Comparison of ENCODE assay signal across 1 cellular context in genomic region chr5:96187309-96188027, GRCh38.
TF ChIP-seq lines count a peak whose summit lies in the region.

No MANE protein-coding gene starts in this region.

TF ChIP-seq in HepG2, 621 proteins besides CTCF, POLR2A, EP300 and RAD21 (continued from another document and continues in another):
- 0 out of 2 replicates have a peak, but pooled peaks have one; percentile 48 for TF ChIP-seq NKX3-1 (CRISPR knock-in tag; IDR thresholded peaks at IDR 0.05)
- peak; percentile 92 for TF ChIP-seq TBX2 (CRISPR knock-in tag; IDR thresholded peaks at IDR 0.05; ENCODE audit: borderline replicate concordance)
- peak; percentile 93 for TF ChIP-seq NFIC (IDR thresholded peaks at IDR 0.05; ENCODE audit: low read length)
- TF ChIP-seq FOXK2 (IDR thresholded peaks at IDR 0.05) = peak; percentile 54; the same call in 1 of the 2 replicates
- TF ChIP-seq NR0B2 (CRISPR knock-in tag; IDR thresholded peaks at IDR 0.05) = no peak
- 0 out of 2 replicates have a peak, but pooled peaks have one; percentile 13 for TF ChIP-seq ARNT2 (CRISPR knock-in tag; IDR thresholded peaks at IDR 0.05; ENCODE audit: low read depth)
- peak; percentile 15; the same call in 1 of the 2 replicates for TF ChIP-seq ARID3A (IDR thresholded peaks at IDR 0.05; ENCODE audit: low read depth, low read length)
- TF ChIP-seq ZEB1 (IDR thresholded peaks at IDR 0.05; ENCODE audit: insufficient replicate concordance, low read depth) = peak; percentile 91
- TF ChIP-seq JUN (CRISPR knock-in tag; IDR thresholded peaks at IDR 0.05) = 0 out of 2 replicates have a peak, but pooled peaks have one; percentile 28
- TF ChIP-seq ARID5B (CRISPR knock-in tag; IDR thresholded peaks at IDR 0.05) = peak; percentile 95
- TF ChIP-seq ZNF652 (CRISPR knock-in tag; IDR thresholded peaks at IDR 0.05; ENCODE audit: borderline replicate concordance, low read depth) = peak; percentile 29; the same call in 1 of the 2 replicates
- peak; percentile 86; the same call in 1 of the 2 replicates for TF ChIP-seq ZNF503 (CRISPR knock-in tag; IDR thresholded peaks at IDR 0.05)
- no peak for TF ChIP-seq THYN1 (CRISPR knock-in tag; IDR thresholded peaks at IDR 0.05; ENCODE audit: borderline replicate concordance, low read depth)
- TF ChIP-seq PRDM10 (CRISPR knock-in tag; IDR thresholded peaks at IDR 0.05; ENCODE audit: low read depth) = no peak
- TF ChIP-seq CREM (IDR thresholded peaks at IDR 0.05) = peak; percentile 84
- no peak for TF ChIP-seq CREM (CRISPR knock-in tag; IDR thresholded peaks at IDR 0.05)
- TF ChIP-seq FOSL2 (CRISPR knock-in tag; IDR thresholded peaks at IDR 0.05) = peak; percentile 64
- TF ChIP-seq ISL2 (CRISPR knock-in tag; IDR thresholded peaks at IDR 0.05) = peak; percentile 97
- peak; percentile 86; the same call in 1 of the 2 replicates for TF ChIP-seq SMYD3 (CRISPR knock-in tag; IDR thresholded peaks at IDR 0.05)
- TF ChIP-seq ZHX2 (IDR thresholded peaks at IDR 0.05; ENCODE audit: low read depth) = no peak
- TF ChIP-seq ZHX2 (CRISPR knock-in tag; IDR thresholded peaks at IDR 0.05; ENCODE audit: borderline replicate concordance) = 0 out of 2 replicates have a peak, but pooled peaks have one; percentile 69
- peak; percentile 32; the same call in 1 of the 2 replicates for TF ChIP-seq HMG20B (CRISPR knock-in tag; conservative IDR thresholded peaks at IDR 0.05)
- no peak for TF ChIP-seq THAP8 (CRISPR knock-in tag; IDR thresholded peaks at IDR 0.05; ENCODE audit: borderline replicate concordance)
- TF ChIP-seq ZSCAN20 (CRISPR knock-in tag; IDR thresholded peaks at IDR 0.05; ENCODE audit: borderline replicate concordance) = no peak
- no peak for TF ChIP-seq ZBTB26 (CRISPR knock-in tag; IDR thresholded peaks at IDR 0.05; ENCODE audit: borderline replicate concordance)
- peak; percentile 32; the same call in 1 of the 2 replicates for TF ChIP-seq PPARG (CRISPR knock-in tag; conservative IDR thresholded peaks at IDR 0.05)
- peak; percentile 76; the same call in 1 of the 2 replicates for TF ChIP-seq TCF7L2 (IDR thresholded peaks at IDR 0.05; ENCODE audit: low read depth, low read length)
- TF ChIP-seq FIP1L1 (IDR thresholded peaks at IDR 0.05; ENCODE audit: borderline replicate concordance, insufficient read depth, low read depth, low read length) = no peak
- TF ChIP-seq HHEX (CRISPR knock-in tag; IDR thresholded peaks at IDR 0.05) = peak; percentile 92
- TF ChIP-seq BCL6 (CRISPR knock-in tag; IDR thresholded peaks at IDR 0.05) = peak; percentile 71
- TF ChIP-seq ZSCAN22 (CRISPR knock-in tag; IDR thresholded peaks at IDR 0.05) = no peak
- TF ChIP-seq ZNF703 (CRISPR knock-in tag; IDR thresholded peaks at IDR 0.05; ENCODE audit: borderline replicate concordance) = peak; percentile 67; the same call in 1 of the 2 replicates
- no peak for TF ChIP-seq SP1 (IDR thresholded peaks at IDR 0.05)
- TF ChIP-seq SP1 (CRISPR knock-in tag; IDR thresholded peaks at IDR 0.05) = peak; percentile 73; the same call in 1 of the 2 replicates
- peak; percentile 61; the same call in 1 of the 2 replicates for TF ChIP-seq FOXO1 (CRISPR knock-in tag; IDR thresholded peaks at IDR 0.05)
